In genomic region chr21:32484706-32485380, GRCh38 we compare ENCODE assay signal across 14 cellular contexts.
DNase-seq lines count a peak whose midpoint lies in the region; ATAC-seq and TF ChIP-seq lines count a peak whose summit lies in the region.
"Had no signal": no experiment of that assay in that cellular context is flagged by ENCODE, and none has a peak within 500 bp of the region (broad histone marks: within the 10 kb centered on the region; RNA-seq: fewer than 3 reads in every experiment).

No MANE protein-coding gene starts in this region.

- H3K4me3 Mint-ChIP-seq in WTC11 = no peak overlapping the region
- no peak overlapping the region for H3K4me3 Mint-ChIP-seq in nephron progenitor cell
- H3K4me3 Mint-ChIP-seq in stimulated activated naive CD8-positive, alpha-beta T cell treated with anti-CD3 and anti-CD28 coated beads, Interleukin-15, amount 100 ng/mL, for 72 hours = no peak overlapping the region

- H3K27me3 Mint-ChIP-seq in WTC11 (ENCODE audit: low read depth) (no peaks in the 10 kb centered on the region), nephron progenitor cell (ENCODE audit: low read depth, poor library complexity) (peaks cover 2% of the 10 kb centered on the region)
- H3K27me3 Mint-ChIP-seq in stimulated activated naive CD8-positive, alpha-beta T cell treated with anti-CD3 and anti-CD28 coated beads, Interleukin-15, amount 100 ng/mL, for 72 hours = no peaks in the 10 kb centered on the region

- intact Hi-C loops in left ventricle myocardium superior (cut with micrococcal nuclease) = no loop called here

- CTCF ChIA-PET in WTC11 (lab: Charles Lee) = no interaction called here

- TF ChIP-seq CTCF in WTC11 (IDR thresholded peaks at IDR 0.05) = no peak
- TF ChIP-seq CTCF in nephron progenitor cell (IDR thresholded peaks at IDR 0.05) = no peak

- DNase-seq in C1 segment of cervical spinal cord (lab: John Stamatoyannopoulos, UW) (peak in 9 of 14 donors; percentile 6 to 65 (median 26)), WTC11 (ENCODE audit: low spot score) (no peak), left ventricle myocardium superior (peak; percentile 51), nephron progenitor cell (no peak)
- no peak for DNase-seq in stimulated activated naive CD8-positive, alpha-beta T cell treated with anti-CD3 and anti-CD28 coated beads, Interleukin-15, amount 100 ng/mL, for 72 hours
- no peak for DNase-seq in stimulated activated CD4-positive, alpha-beta T cell treated with anti-CD3 and anti-CD28 coated beads, Interleukin-2, amount 100 ng/mL, for 48 hours
- DNase-seq: ACHN; activated CD4-positive, alpha-beta T cell treated with anti-CD3 and anti-CD28 coated beads for 1 hour; activated T-cell treated with anti-CD3 and anti-CD28 coated beads, Interleukin-2, amount 50 U/mL, for 48 hours; NCI-H1105 treated with DMSO at 0.1 percent for 48 hours; NCI-H226; small intestine had no signal

- ATAC-seq in WTC11 = no peak
- peak; percentile 64 for ATAC-seq in left ventricle myocardium superior
- ATAC-seq in HG02884 (IDR thresholded peaks at IDR 0.05; ENCODE audit: unreplicated experiment) = no peak
- no peak for ATAC-seq in stimulated activated naive CD8-positive, alpha-beta T cell treated with anti-CD3 and anti-CD28 coated beads, Interleukin-15, amount 100 ng/mL, for 72 hours
- no peak for ATAC-seq in HG02981 (IDR thresholded peaks at IDR 0.05; ENCODE audit: unreplicated experiment)

- H3K4me1 Mint-ChIP-seq in WTC11 (peaks cover 17% of the 10 kb centered on the region), nephron progenitor cell (no peaks in the 10 kb centered on the region)
- peaks cover 5% of the 10 kb centered on the region for H3K4me1 Mint-ChIP-seq in stimulated activated naive CD8-positive, alpha-beta T cell treated with anti-CD3 and anti-CD28 coated beads, Interleukin-15, amount 100 ng/mL, for 72 hours

- peaks cover 5% of the 10 kb centered on the region; the same call in 1 of the 2 replicates for H3K36me3 Mint-ChIP-seq in WTC11
- no peaks in the 10 kb centered on the region for H3K36me3 Mint-ChIP-seq in nephron progenitor cell (ENCODE audit: low read depth)

- H3K9me3 Mint-ChIP-seq in WTC11 (peaks cover 8% of the 10 kb centered on the region), nephron progenitor cell (peaks cover 8% of the 10 kb centered on the region)
- H3K9me3 Mint-ChIP-seq in stimulated activated naive CD8-positive, alpha-beta T cell treated with anti-CD3 and anti-CD28 coated beads, Interleukin-15, amount 100 ng/mL, for 72 hours = peaks cover 4 to 6% of the 10 kb centered on the region in 2 donors

- H3K27ac Mint-ChIP-seq in WTC11 = peak overlapping the region; percentile 54; the same call in 1 of the 2 replicates
- H3K27ac Mint-ChIP-seq in nephron progenitor cell = peak overlapping the region; percentile 60
- no peak overlapping the region for H3K27ac Mint-ChIP-seq in stimulated activated naive CD8-positive, alpha-beta T cell treated with anti-CD3 and anti-CD28 coated beads, Interleukin-15, amount 100 ng/mL, for 72 hours

- POLR2A ChIA-PET in WTC11 (lab: Charles Lee) = no interaction called here

TF ChIP-seq in WTC11, 78 proteins besides CTCF, POLR2A, EP300 and RAD21:
- TF ChIP-seq, protein P1, sequence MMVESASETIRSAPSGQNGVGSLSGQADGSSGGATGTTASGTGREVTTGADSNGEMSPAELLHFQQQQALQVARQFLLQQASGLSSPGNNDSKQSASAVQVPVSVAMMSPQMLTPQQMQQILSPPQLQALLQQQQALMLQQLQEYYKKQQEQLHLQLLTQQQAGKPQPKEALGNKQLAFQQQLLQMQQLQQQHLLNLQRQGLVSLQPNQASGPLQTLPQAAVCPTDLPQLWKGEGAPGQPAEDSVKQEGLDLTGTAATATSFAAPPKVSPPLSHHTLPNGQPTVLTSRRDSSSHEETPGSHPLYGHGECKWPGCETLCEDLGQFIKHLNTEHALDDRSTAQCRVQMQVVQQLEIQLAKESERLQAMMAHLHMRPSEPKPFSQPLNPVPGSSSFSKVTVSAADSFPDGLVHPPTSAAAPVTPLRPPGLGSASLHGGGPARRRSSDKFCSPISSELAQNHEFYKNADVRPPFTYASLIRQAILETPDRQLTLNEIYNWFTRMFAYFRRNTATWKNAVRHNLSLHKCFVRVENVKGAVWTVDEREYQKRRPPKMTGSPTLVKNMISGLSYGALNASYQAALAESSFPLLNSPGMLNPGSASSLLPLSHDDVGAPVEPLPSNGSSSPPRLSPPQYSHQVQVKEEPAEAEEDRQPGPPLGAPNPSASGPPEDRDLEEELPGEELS (CRISPR knock-in tag; IDR thresholded peaks at IDR 0.05) = no peak
- TF ChIP-seq NFATC4 (CRISPR knock-in tag; IDR thresholded peaks at IDR 0.05) (no peak), CREB1 (CRISPR knock-in tag; IDR thresholded peaks at IDR 0.05) (no peak), USF2 (CRISPR knock-in tag; IDR thresholded peaks at IDR 0.05) (no peak), ZNF219 (CRISPR knock-in tag; IDR thresholded peaks at IDR 0.05; ENCODE audit: borderline replicate concordance) (no peak), TCF7 (CRISPR knock-in tag; IDR thresholded peaks at IDR 0.05; ENCODE audit: low read depth) (no peak)

Comparison
In these comparisons a context has a peak if more than half of its experiments do, and no peak if none do; other contexts are left out.
1. DNase-seq: peak in C1 segment of cervical spinal cord (9 of 14) and left ventricle myocardium superior (single experiment); none in WTC11 (single experiment), nephron progenitor cell (single experiment), stimulated activated naive CD8-positive, alpha-beta T cell treated with anti-CD3 and anti-CD28 coated beads, Interleukin-15, amount 100 ng/mL, for 72 hours (0 of 2) and stimulated activated CD4-positive, alpha-beta T cell treated with anti-CD3 and anti-CD28 coated beads, Interleukin-2, amount 100 ng/mL, for 48 hours (0 of 2).
2. H3K27ac Mint-ChIP-seq: peak in WTC11 (single experiment) and nephron progenitor cell (single experiment); none in stimulated activated naive CD8-positive, alpha-beta T cell treated with anti-CD3 and anti-CD28 coated beads, Interleukin-15, amount 100 ng/mL, for 72 hours (0 of 2).